ENCODE assay signal across 36 cellular contexts in the genomic region with DNA sequence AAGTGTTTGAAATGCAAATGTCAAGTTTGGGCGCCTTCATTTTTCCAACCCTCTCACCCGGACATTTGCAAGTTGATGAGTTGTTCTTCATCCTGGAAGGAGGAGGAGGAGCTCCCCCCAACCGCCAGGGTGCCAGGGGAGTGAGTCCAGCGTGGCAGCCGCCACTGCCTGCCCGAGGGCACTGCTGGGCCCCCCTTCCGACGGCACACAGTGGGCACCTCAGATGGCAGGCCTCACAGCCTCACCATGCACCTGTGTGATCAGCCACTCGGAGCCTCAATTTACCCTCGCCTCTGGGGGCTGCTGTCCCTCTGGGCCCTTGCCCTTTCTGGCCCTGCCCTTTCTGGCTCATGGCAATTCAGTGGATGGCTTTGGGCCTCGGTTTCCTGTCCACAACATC. TPM values are rescaled to one million over a fixed set of nuclear protein-coding genes. Genes with fewer than 3 reads are reported as not detected.
DNase-seq lines count a peak whose midpoint lies in the region; ATAC-seq, FAIRE-seq and TF ChIP-seq lines count a peak whose summit lies in the region.
"Had no signal": no experiment of that assay in that cellular context is flagged by ENCODE, and none has a peak within 500 bp of the region (broad histone marks: within the 10 kb centered on the region; RNA-seq: fewer than 3 reads in every experiment).

No MANE protein-coding gene starts in this region.

- H3K9me3 ChIP-seq in HUES6 (ENCODE audit: control insufficient read depth, insufficient read depth, low read depth, low read length) = peaks cover 38% of the 10 kb centered on the region
- peaks cover 0 to 7% of the 10 kb centered on the region in 2 donors for H3K9me3 ChIP-seq in kidney (ENCODE audit: control insufficient read depth in 1 of 2, low read length in 2 of 2)
- H3K9me3 ChIP-seq in CD8-positive, alpha-beta memory T cell (ENCODE audit: low read length) = peaks cover 9% of the 10 kb centered on the region

- TF ChIP-seq CTCF in kidney (IDR thresholded peaks at IDR 0.05; ENCODE audit: borderline replicate concordance, extremely low read depth, insufficient read depth) = no peak
- TF ChIP-seq CTCF in type B pancreatic cell (conservative IDR thresholded peaks at IDR 0.05) = no peak
- TF ChIP-seq CTCF in omental fat pad (IDR thresholded peaks at IDR 0.05) = no peak

- peaks cover 4% of the 10 kb centered on the region for H3K36me3 Mint-ChIP-seq in type B pancreatic cell
- peaks cover 0 to 6% (median 0%) of the 10 kb centered on the region in 3 donors for H3K36me3 Mint-ChIP-seq in CD8-positive, alpha-beta memory T cell

- peak overlapping the region; percentile 17; the same call in 1 of the 2 replicates for H3K4me3 ChIP-seq in HUES6 (ENCODE audit: low read depth, low read length)
- no peak overlapping the region for H3K4me3 ChIP-seq in kidney (ENCODE audit: low read length in 2 of 2)
- no peak overlapping the region for H3K4me3 ChIP-seq in CD8-positive, alpha-beta memory T cell (ENCODE audit: low read length)
- H3K4me3 ChIP-seq: heart left ventricle, K562, SJSA1, upper lobe of left lung had no signal

- intact Hi-C loops in kidney (cut with DNase I) = no loop called here

- no peak for ATAC-seq in HG03432 (IDR thresholded peaks at IDR 0.05; ENCODE audit: unreplicated experiment)
- no peak for ATAC-seq in omental fat pad (ENCODE audit: low FRiP score)
- ATAC-seq: activated CD8-positive, alpha-beta T cell treated with anti-CD3 and anti-CD28 coated beads for 36 hours; esophagus mucosa; foreskin keratinocyte; heart left ventricle; K562 had no signal

- H3K4me1 Mint-ChIP-seq in type B pancreatic cell (ENCODE audit: unreplicated experiment) = no peaks in the 10 kb centered on the region
- H3K4me1 Mint-ChIP-seq in CD8-positive, alpha-beta memory T cell = no peaks in the 10 kb centered on the region
- H3K4me1 Mint-ChIP-seq: activated naive CD4-positive, alpha-beta T cell treated with anti-CD3 and anti-CD28 coated beads, Interleukin-2, amount 50 U/mL, for 24 hours had no signal

- H3K27me3 Mint-ChIP-seq in type B pancreatic cell = peaks cover 8% of the 10 kb centered on the region
- peaks cover 7 to 23% of the 10 kb centered on the region in 2 donors for H3K27me3 Mint-ChIP-seq in CD8-positive, alpha-beta memory T cell
- H3K27me3 Mint-ChIP-seq: activated CD8-positive, alpha-beta T cell treated with anti-CD3 and anti-CD28 coated beads for 36 hours had no signal

- H3K36me3 ChIP-seq in HUES6 (ENCODE audit: control insufficient read depth, insufficient read depth, low read length) = peaks cover 11% of the 10 kb centered on the region; the same call in 1 of the 2 replicates
- no peaks in the 10 kb centered on the region for H3K36me3 ChIP-seq in kidney (ENCODE audit: control insufficient read depth in 1 of 2, insufficient read depth in 2 of 2, low read length in 2 of 2)
- H3K36me3 ChIP-seq in CD8-positive, alpha-beta memory T cell (ENCODE audit: insufficient read depth, low read length) = no peaks in the 10 kb centered on the region
- H3K36me3 ChIP-seq: SJSA1, upper lobe of left lung had no signal

- H3K4me1 ChIP-seq in HUES6 (ENCODE audit: control insufficient read depth, insufficient read depth, low read length) = peaks cover 35% of the 10 kb centered on the region
- H3K4me1 ChIP-seq in kidney (ENCODE audit: control insufficient read depth in 1 of 2, insufficient read depth in 1 of 2, low read depth in 1 of 2, low read length in 2 of 2) = no peaks in the 10 kb centered on the region
- H3K4me1 ChIP-seq in CD8-positive, alpha-beta memory T cell (ENCODE audit: insufficient read depth, low read length) = no peaks in the 10 kb centered on the region
- H3K4me1 ChIP-seq: foreskin keratinocyte, heart left ventricle, parathyroid adenoma, SJSA1, upper lobe of left lung had no signal

- FAIRE-seq in kidney (lab: Jason Lieb, UNC) = no peak
- FAIRE-seq: GM12892, H54, K562, RCC 7860 had no signal

- CTCF ChIA-PET in CD8-positive, alpha-beta memory T cell (lab: Charles Lee) = no interaction called here

- H3K9ac ChIP-seq in HUES6 (ENCODE audit: low read length) (no peak overlapping the region), kidney (ENCODE audit: low read length in 2 of 2) (no peak overlapping the region)
- H3K9ac ChIP-seq: parathyroid adenoma had no signal

- peaks cover 5% of the 10 kb centered on the region for H3K9me3 Mint-ChIP-seq in type B pancreatic cell
- peaks cover 0 to 14% (median 6%) of the 10 kb centered on the region in 5 donors for H3K9me3 Mint-ChIP-seq in CD8-positive, alpha-beta memory T cell
- H3K9me3 Mint-ChIP-seq: CD4-positive, alpha-beta T cell had no signal

- POLR2A ChIA-PET in CD8-positive, alpha-beta memory T cell (lab: Charles Lee) = no interaction called here

- peak; percentile 2 for DNase-seq in activated CD4-positive, CD25-positive, alpha-beta regulatory T cell treated with anti-CD3 and anti-CD28 coated beads, Interleukin-2, amount 50 U/mL, for 72 hours
- no peak for DNase-seq in activated CD4-positive, CD25-positive, alpha-beta regulatory T cell (lab: John Stamatoyannopoulos, UW)
- peak; percentile 29 for DNase-seq in kidney
- peak; percentile 43 for DNase-seq in type B pancreatic cell (ENCODE audit: extremely low spot score, unreplicated experiment)
- DNase-seq in CD8-positive, alpha-beta memory T cell = no peak
- DNase-seq in omental fat pad (ENCODE audit: low spot score) = no peak
- DNase-seq: 8988T; activated CD4-positive, alpha-beta T cell treated with anti-CD3 and anti-CD28 coated beads for 1 hour; activated CD8-positive, alpha-beta T cell treated with anti-CD3 and anti-CD28 coated beads for 36 hours; activated T-cell treated with anti-CD3 and anti-CD28 coated beads, Interleukin-2, amount 50 U/mL, for 1 hour; anterior cingulate cortex; cortex of kidney; foreskin keratinocyte; kidney glomerular epithelial cell; NCI-H1105; NCI-H2029 treated with DMSO at 0.1 percent for 48 hours; NCI-H748 treated with DMSO at 0.1 percent for 48 hours; nephron progenitor cell; right cardiac atrium; stimulated activated CD4-positive, alpha-beta T cell treated with anti-CD3 and anti-CD28 coated beads, Interleukin-12 subunit alpha, Interleukin-12 subunit beta, amount 100 ng/mL, for 4 hours; stimulated activated CD4-positive, alpha-beta T cell treated with anti-CD3 and anti-CD28 coated beads, Interleukin-4, amount 100 ng/mL, for 1 hour; T-helper 1 cell had no signal

- peaks cover 16% of the 10 kb centered on the region for H3K27me3 ChIP-seq in HUES6 (ENCODE audit: control insufficient read depth, insufficient read depth, low read length)
- no peaks in the 10 kb centered on the region for H3K27me3 ChIP-seq in CD8-positive, alpha-beta memory T cell (ENCODE audit: insufficient read depth, low read length, poor library complexity, severe bottlenecking)
- H3K27me3 ChIP-seq: heart left ventricle, SJSA1, upper lobe of left lung had no signal

- no peak overlapping the region for H3K27ac ChIP-seq in HUES6 (ENCODE audit: low read depth, low read length)
- H3K27ac ChIP-seq in kidney (ENCODE audit: low read depth in 2 of 2, low read length in 2 of 2) = no peak overlapping the region
- H3K27ac ChIP-seq in CD8-positive, alpha-beta memory T cell (ENCODE audit: low read depth, low read length) = no peak overlapping the region
- H3K27ac ChIP-seq: foreskin keratinocyte, heart left ventricle, parathyroid adenoma, SJSA1, upper lobe of left lung had no signal

- no peak overlapping the region for H3K4me3 Mint-ChIP-seq in type B pancreatic cell
- no peak overlapping the region for H3K4me3 Mint-ChIP-seq in CD8-positive, alpha-beta memory T cell
- H3K4me3 Mint-ChIP-seq: activated CD8-positive, alpha-beta T cell treated with anti-CD3 and anti-CD28 coated beads for 36 hours; activated naive CD4-positive, alpha-beta T cell treated with anti-CD3 and anti-CD28 coated beads, Interleukin-2, amount 50 U/mL, for 24 hours; CD4-positive, alpha-beta T cell; nephron progenitor cell had no signal

- no peak overlapping the region for H3K27ac Mint-ChIP-seq in type B pancreatic cell
- H3K27ac Mint-ChIP-seq in CD8-positive, alpha-beta memory T cell = no peak overlapping the region
- H3K27ac Mint-ChIP-seq: activated CD8-positive, alpha-beta T cell treated with anti-CD3 and anti-CD28 coated beads for 36 hours; activated naive CD4-positive, alpha-beta T cell treated with anti-CD3 and anti-CD28 coated beads, Interleukin-2, amount 50 U/mL, for 24 hours; CD4-positive, alpha-beta T cell; nephron progenitor cell had no signal

RNA-seq across cellular contexts. Expression of gene ELFN1, which starts 35.3 kb away (rescaled TPM):
- total RNA-seq in kidney (3.8 TPM), type B pancreatic cell (ENCODE audit: low replicate concordance) (5.7 and 5.8 TPM in 2 replicates), omental fat pad (1 to 10 TPM; 3.8 to 6.0 (median 4.1) TPM)
- 3.5 TPM for polyA plus RNA-seq in kidney (ENCODE audit: insufficient read depth, low read depth, low replicate concordance)
- total RNA-seq in CD8-positive, alpha-beta memory T cell = under 1 TPM; 0.15 to 0.22 TPM
- polyA plus RNA-seq in CD8-positive, alpha-beta memory T cell = 0.20 TPM
- total RNA-seq: CD4-positive, alpha-beta T cell; foreskin keratinocyte; M059J; SJSA1 had no signal

Comparison
In these comparisons a context has a peak if more than half of its experiments do, and no peak if none do; other contexts are left out.
1. DNase-seq: peak in activated CD4-positive, CD25-positive, alpha-beta regulatory T cell treated with anti-CD3 and anti-CD28 coated beads, Interleukin-2, amount 50 U/mL, for 72 hours (single experiment), kidney (single experiment) and type B pancreatic cell (single experiment); none in activated CD4-positive, CD25-positive, alpha-beta regulatory T cell (0 of 4), CD8-positive, alpha-beta memory T cell (0 of 5) and omental fat pad (single experiment).